26 cellular contexts compared by ENCODE assay signal in genomic region chr19:469833-470232, GRCh38. TPM values are rescaled to one million over a fixed set of nuclear protein-coding genes. Genes with fewer than 3 reads are reported as not detected.
"Had no signal": no experiment of that assay in that cellular context is flagged by ENCODE, and none has a peak within 500 bp of the region (broad histone marks: within the 10 kb centered on the region; RNA-seq: fewer than 3 reads in every experiment).

No MANE protein-coding gene starts in this region.

- H3K4me3 ChIP-seq: left ventricle myocardium inferior, lung, ovary, right atrium auricular region, right lobe of liver, smooth muscle cell, stomach, testis, thyroid gland, transverse colon, upper lobe of left lung, vagina had no signal

- H3K27ac ChIP-seq: left ventricle myocardium inferior, ovary, right atrium auricular region, right lobe of liver, stomach, testis, thyroid gland, transverse colon, upper lobe of left lung, vagina had no signal

- H3K4me1 Mint-ChIP-seq: mesothelial cell of epicardium; nephron; neural crest cell; stimulated activated memory B cell treated with anti-CD40 and anti-IgM and Interleukin-4, amounts not matched to agents 10 μg/mL and 1 μg/mL and 100 μg/mL, for 72 hours had no signal

- H3K9me3 Mint-ChIP-seq: mesothelial cell of epicardium, nephron, neural crest cell had no signal

- ATAC-seq: stimulated activated memory B cell treated with anti-CD40 and anti-IgM and Interleukin-4, amounts not matched to agents 10 μg/mL and 1 μg/mL and 100 μg/mL, for 72 hours; stimulated activated naive CD8-positive, alpha-beta T cell treated with anti-CD3 and anti-CD28 coated beads, Interleukin-15, Interleukin-2, amounts not matched to agents 100 U/mL and 50 U/mL, for 24 hours had no signal

- H3K36me3 Mint-ChIP-seq: mesothelial cell of epicardium; stimulated activated memory B cell treated with anti-CD40 and anti-IgM and Interleukin-4, amounts not matched to agents 10 μg/mL and 1 μg/mL and 100 μg/mL, for 72 hours had no signal

- H3K9me3 ChIP-seq: left ventricle myocardium inferior, ovary, right atrium auricular region, right lobe of liver, stomach, testis, thyroid gland, transverse colon, upper lobe of left lung, vagina had no signal

- DNase-seq: hypothalamus; left ventricle myocardium inferior; mesendoderm; naive B cell; ovary; right lobe of liver; stimulated activated CD4-positive, alpha-beta T cell treated with anti-CD3 and anti-CD28 coated beads, Interleukin-1b, Interleukin-23, amount 100 ng/mL, for 48 hours; stimulated activated CD4-positive, alpha-beta T cell treated with anti-CD3 and anti-CD28 coated beads, Interleukin-2, amount 100 ng/mL, for 48 hours; stimulated activated CD4-positive, alpha-beta T cell treated with anti-CD3 and anti-CD28 coated beads, Interleukin-4, amount 100 ng/mL, for 4 hours; stimulated activated CD8-positive, alpha-beta memory T cell treated with anti-CD3 and anti-CD28 coated beads, Interleukin-4, amount 100 ng/mL, for 48 hours; stimulated activated naive CD8-positive, alpha-beta T cell treated with anti-CD3 and anti-CD28 coated beads, Interleukin-15, Interleukin-2, amounts not matched to agents 100 U/mL and 50 U/mL, for 24 hours; stomach; testis; thyroid gland; transverse colon; upper lobe of left lung had no signal

- H3K4me3 Mint-ChIP-seq: mesothelial cell of epicardium; naive B cell; nephron; neural crest cell; stimulated activated memory B cell treated with anti-CD40 and anti-IgM and Interleukin-4, amounts not matched to agents 10 μg/mL and 1 μg/mL and 100 μg/mL, for 72 hours had no signal

- H3K27me3 ChIP-seq: ovary, right atrium auricular region, right lobe of liver, testis, thyroid gland, transverse colon, upper lobe of left lung, vagina had no signal

- H3K36me3 ChIP-seq: left ventricle myocardium inferior, ovary, right atrium auricular region, right lobe of liver, stomach, thyroid gland, transverse colon, upper lobe of left lung, vagina had no signal

- H3K27ac Mint-ChIP-seq: mesothelial cell of epicardium; nephron; progenitor cell of endocrine pancreas; stimulated activated memory B cell treated with anti-CD40 and anti-IgM and Interleukin-4, amounts not matched to agents 10 μg/mL and 1 μg/mL and 100 μg/mL, for 72 hours had no signal

- H3K4me1 ChIP-seq: right atrium auricular region, right lobe of liver, stomach, testis, thyroid gland, transverse colon, vagina had no signal

RNA-seq across cellular contexts. Expression of gene MADCAM1, which starts 26.5 kb away (rescaled TPM):
- total RNA-seq: mononuclear cell, right atrium auricular region, smooth muscle cell had no signal
- polyA plus RNA-seq: smooth muscle cell had no signal
